In the genomic region with DNA sequence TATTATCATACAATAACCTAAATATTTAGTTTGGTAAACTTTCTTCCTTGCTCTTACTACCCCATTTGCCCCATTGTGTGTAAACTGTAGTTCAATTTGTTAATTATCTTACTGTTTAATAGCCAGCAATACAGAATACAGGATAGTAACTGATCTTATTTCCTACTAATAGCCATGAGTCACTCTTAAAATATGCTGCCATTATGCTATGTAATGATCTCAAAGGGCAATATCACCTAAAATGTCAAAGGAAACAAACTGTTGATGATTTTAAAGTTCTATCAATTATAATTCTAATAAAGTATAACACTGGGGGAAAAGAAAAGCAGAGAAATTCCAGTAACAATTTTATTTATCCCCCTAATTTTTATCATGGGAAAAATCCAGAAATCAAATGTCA, we compare ENCODE assay signal across 24 cellular contexts. TPM values are rescaled to one million over a fixed set of nuclear protein-coding genes. Genes with fewer than 3 reads are reported as not detected.
A peak's percentile ranks its signal among the peaks of the same experiment; 100 is the strongest.
DNase-seq lines count a peak whose midpoint lies in the region; ATAC-seq, FAIRE-seq and TF ChIP-seq lines count a peak whose summit lies in the region.
"Had no signal": no experiment of that assay in that cellular context is flagged by ENCODE, and none has a peak within 500 bp of the region (broad histone marks: within the 10 kb centered on the region; RNA-seq: fewer than 3 reads in every experiment).

No MANE protein-coding gene starts in this region.

- CTCF ChIA-PET in HepG2 (lab: Yijun Ruan, JAX; ENCODE audit: low intra/inter-chr PET ratio, low total read pairs): interaction anchor here (3.9 kb wide), 1 partner anchor 74 kb away, joined by 20 read pairs; no protein-coding TSS in a partner anchor

- peak overlapping the region; percentile 43 for H3K4me3 Mint-ChIP-seq in type B pancreatic cell
- H3K4me3 Mint-ChIP-seq: activated naive CD8-positive, alpha-beta T cell treated with anti-CD3 and anti-CD28 coated beads for 36 hours; nephron progenitor cell had no signal

- H3K27ac Mint-ChIP-seq in type B pancreatic cell: no peak overlapping the region
- H3K27ac Mint-ChIP-seq: activated naive CD8-positive, alpha-beta T cell treated with anti-CD3 and anti-CD28 coated beads for 36 hours; nephron progenitor cell had no signal

- peaks cover 56% of the 10 kb centered on the region for H3K79me2 ChIP-seq in HepG2 (ENCODE audit: insufficient read depth, low read length)

- H3K9ac ChIP-seq in HepG2 (ENCODE audit: insufficient read depth, low read depth, low read length): no peak overlapping the region
- H3K9ac ChIP-seq: BLaER1 had no signal

- FAIRE-seq in HepG2 (lab: Jason Lieb, UNC): no peak
- FAIRE-seq: GM12878 had no signal

- TF ChIP-seq EP300 in HepG2 (IDR thresholded peaks at IDR 0.05; ENCODE audit: low read depth in 2 of 2, low read length in 2 of 2) (no peak), HepG2 (CRISPR knock-in tag; IDR thresholded peaks at IDR 0.05; ENCODE audit: borderline replicate concordance) (no peak)

- intact Hi-C loops in HepG2 (cut with micrococcal nuclease; ENCODE audit: unreplicated experiment) (no loop called here), right lobe of liver (cut with DNase I) (no loop called here)

- H4K20me1 ChIP-seq in HepG2 (ENCODE audit: insufficient read depth, low read length): peaks cover 20% of the 10 kb centered on the region

- H3K4me2 ChIP-seq in HepG2 (ENCODE audit: low read depth, low read length): peak overlapping the region; percentile 83; the same call in 1 of the 2 replicates
- H3K4me2 ChIP-seq: BLaER1 had no signal

- no peaks in the 10 kb centered on the region; a peak in 2 of 5 replicates for H3K27me3 ChIP-seq in HepG2 (ENCODE audit: control insufficient read depth in 1 of 2, insufficient read depth in 2 of 2, low read length in 2 of 2)
- no peaks in the 10 kb centered on the region for H3K27me3 ChIP-seq in right lobe of liver
- H3K27me3 ChIP-seq: BLaER1, gastrocnemius medialis, Peyer's patch, uterus had no signal

- no peak for TF ChIP-seq RAD21 in HepG2 (CRISPR knock-in tag; IDR thresholded peaks at IDR 0.05)

- H3K4me3 ChIP-seq in HepG2 (replicated peaks in 1 of 3; ENCODE audit: insufficient read depth in 1 of 3, low read depth in 2 of 3, low read length in 3 of 3): peak overlapping the region in 1 of 3 experiments; percentile 84; a peak in 2 of 6 replicates
- peak overlapping the region in 1 of 3 donors; percentile 97 for H3K4me3 ChIP-seq in right lobe of liver
- no peak overlapping the region for H3K4me3 ChIP-seq in fibroblast of mammary gland (ENCODE audit: control insufficient read depth, low read depth, low read length)
- H3K4me3 ChIP-seq: BLaER1, gastrocnemius medialis, SK-N-MC, uterus had no signal

- H3K9me3 ChIP-seq in HepG2 (ENCODE audit: low read length) (no peaks in the 10 kb centered on the region), right lobe of liver (no peaks in the 10 kb centered on the region)
- H3K9me3 ChIP-seq: BLaER1, gastrocnemius medialis, Peyer's patch, uterus had no signal

- TF ChIP-seq POLR2A in HepG2 (IDR thresholded peaks at IDR 0.05; ENCODE audit: insufficient read depth in 1 of 2, low read depth in 2 of 2, low read length in 2 of 2) (no peak), right lobe of liver (IDR thresholded peaks at IDR 0.05) (no peak)

- H3K36me3 ChIP-seq in HepG2 (replicated peaks in 1 of 2; ENCODE audit: control insufficient read depth in 1 of 2, insufficient read depth in 2 of 2, low read length in 2 of 2) (peaks cover 0 to 11% of the 10 kb centered on the region in 2 experiments; a peak in 2 of 5 replicates), right lobe of liver (peaks cover 0 to 44% (median 7%) of the 10 kb centered on the region in 4 donors)
- H3K36me3 ChIP-seq: uterus had no signal

- in situ Hi-C loops in HepG2 (cut with HindIII; ENCODE audit: extremely low pct_ligation_motif_present, low pct_unique_long_range_greater_than_20kb): loop anchor here (5.0 kb wide), 3 partner anchors 48 to 78 kb away; no protein-coding TSS in a partner anchor

- peaks cover 23% of the 10 kb centered on the region for H3K4me1 Mint-ChIP-seq in type B pancreatic cell (ENCODE audit: unreplicated experiment)

- no peaks in the 10 kb centered on the region for H3K9me3 Mint-ChIP-seq in type B pancreatic cell
- H3K9me3 Mint-ChIP-seq: activated naive CD8-positive, alpha-beta T cell treated with anti-CD3 and anti-CD28 coated beads for 36 hours; nephron progenitor cell had no signal

- no peak for DNase-seq in HepG2 (ENCODE audit: low spot score)
- DNase-seq in right lobe of liver: no peak
- DNase-seq in fibroblast of mammary gland (ENCODE audit: low read depth): peak; percentile 35
- no peak for DNase-seq in type B pancreatic cell (ENCODE audit: extremely low spot score, unreplicated experiment)
- DNase-seq in activated CD4-positive, CD25-positive, alpha-beta regulatory T cell treated with anti-CD3 and anti-CD28 coated beads, Interleukin-2, amount 50 U/mL, for 72 hours: no peak
- no peak for DNase-seq in DMS153 treated with DMSO at 0.1 percent for 48 hours (lab: John Stamatoyannopoulos, UW; ENCODE audit: unreplicated experiment)
- DNase-seq: 8988T; activated CD4-positive, alpha-beta T cell treated with anti-CD3 and anti-CD28 coated beads for 1 hour; activated naive CD8-positive, alpha-beta T cell treated with anti-CD3 and anti-CD28 coated beads for 36 hours; gastrocnemius medialis; NCI-H1436; NCI-H2171 treated with DMSO at 0.1 percent for 48 hours; NCI-H82; nephron progenitor cell; Peyer's patch; stimulated activated CD4-positive, alpha-beta T cell treated with anti-CD3 and anti-CD28 coated beads, Interleukin-4, amount 100 ng/mL, for 4 hours; T1000; uterus had no signal

- ATAC-seq in HepG2 (no peak), right lobe of liver (no peak), SK-N-SH treated with all-trans-retinoic acid at 6 μM for 48 hours (no peak), GM21423 (IDR thresholded peaks at IDR 0.05; ENCODE audit: unreplicated experiment) (no peak)
- ATAC-seq: gastrocnemius medialis, GM12878 had no signal

- no peak overlapping the region for H2AFZ ChIP-seq in HepG2 (ENCODE audit: low read length)

- H3K27me3 Mint-ChIP-seq in type B pancreatic cell: no peaks in the 10 kb centered on the region
- H3K27me3 Mint-ChIP-seq: activated naive CD8-positive, alpha-beta T cell treated with anti-CD3 and anti-CD28 coated beads for 36 hours had no signal

- H3K27ac ChIP-seq in HepG2 (ENCODE audit: extremely low read length, insufficient read depth, low read length) (no peak overlapping the region), right lobe of liver (no peak overlapping the region)
- H3K27ac ChIP-seq: BLaER1, epithelial cell of prostate, gastrocnemius medialis, SK-N-MC, uterus had no signal

- POLR2A ChIA-PET in HepG2 (lab: Yijun Ruan, JAX): no interaction called here

- no TSS peak for BruUV-seq in HepG2 (replicated peaks; lab: Mats Ljungman, UMichigan)

- H3K36me3 Mint-ChIP-seq in type B pancreatic cell: peaks cover 18% of the 10 kb centered on the region

- H3K4me1 ChIP-seq in HepG2 (ENCODE audit: insufficient read depth, low read length) (peaks cover 39% of the 10 kb centered on the region), right lobe of liver (peaks cover 0 to 33% (median 13%) of the 10 kb centered on the region in 4 donors)
- H3K4me1 ChIP-seq: uterus had no signal

- TF ChIP-seq CTCF in HepG2 (CRISPR knock-in tag; IDR thresholded peaks at IDR 0.05) (no peak), right lobe of liver (IDR thresholded peaks at IDR 0.05) (no peak), fibroblast of mammary gland (conservative IDR thresholded peaks at IDR 0.05; ENCODE audit: control insufficient read depth, insufficient read depth, low read depth, low read length) (no peak), type B pancreatic cell (conservative IDR thresholded peaks at IDR 0.05) (no peak)

TF ChIP-seq in HepG2, 621 proteins besides CTCF, POLR2A, EP300 and RAD21 (continues in another document):
- TF ChIP-seq ZSCAN9 (CRISPR knock-in tag; IDR thresholded peaks at IDR 0.05; ENCODE audit: borderline replicate concordance) (no peak), NKX3-1 (CRISPR knock-in tag; IDR thresholded peaks at IDR 0.05) (no peak), STAG1 (CRISPR knock-in tag; IDR thresholded peaks at IDR 0.05) (no peak), ZNF598 (CRISPR knock-in tag; IDR thresholded peaks at IDR 0.05; ENCODE audit: borderline replicate concordance) (no peak), ZNF781 (CRISPR knock-in tag; IDR thresholded peaks at IDR 0.05; ENCODE audit: borderline replicate concordance, not compliant biosample characterization) (no peak)

TF ChIP-seq in SK-N-SH treated with all-trans-retinoic acid at 6 μM for 48 hours, 23 proteins besides CTCF, POLR2A, EP300 and RAD21:
- TF ChIP-seq OSR1 (CRISPR knock-in tag; IDR thresholded peaks at IDR 0.05): no peak
- TF ChIP-seq ZC3H10 (CRISPR knock-in tag; IDR thresholded peaks at IDR 0.05): 0 out of 2 replicates have a peak, but pooled peaks have one; percentile 3

RNA-seq across cellular contexts. Expression of a gene that starts 4.3 kb away (rescaled TPM):
- total RNA-seq in HepG2 (2016; rRNA removed; fragmentation: Illumina TruSeq; extraction: Trizol) (24.4 and 26.8 TPM in 2 replicates), right lobe of liver (10 to 100 TPM; 23.2 to 72.9 (median 48.2) TPM), type B pancreatic cell (ENCODE audit: low replicate concordance) (21.8 and 46.2 TPM in 2 replicates)
- total RNA-seq in HepG2 (2016; cell fraction: cytosol; rRNA removed; fragmentation: Illumina TruSeq; extraction: Trizol; ENCODE audit: low read depth): 3.1 and 3.8 TPM in 2 replicates
- total RNA-seq in HepG2 (2016; cell fraction: insoluble cytoplasmic fraction; rRNA removed; fragmentation: Illumina TruSeq; extraction: Trizol): 25.5 and 28.3 TPM in 2 replicates
- 15.5 and 17.6 TPM in 2 replicates for total RNA-seq in HepG2 (2016; cell fraction: membrane; rRNA removed; fragmentation: Illumina TruSeq; extraction: Trizol)
- total RNA-seq in HepG2 (2016; cell fraction: nucleus; rRNA removed; fragmentation: Illumina TruSeq; extraction: Trizol): 49.0 and 51.0 TPM in 2 replicates
- polyA plus RNA-seq in HepG2 (2011; rRNA removed): 5.8 and 5.9 TPM in 2 replicates
- polyA plus RNA-seq in HepG2 (2011; cell fraction: cytosol; rRNA removed): 3.5 and 4.9 TPM in 2 replicates
- polyA plus RNA-seq in HepG2 (2011; cell fraction: nucleus; rRNA removed): 4.2 and 5.1 TPM in 2 replicates
- polyA plus RNA-seq in HepG2 (2012): 18.3 and 19.9 TPM in 2 replicates
- 2.5 and 2.6 TPM in 2 replicates for polyA plus RNA-seq in HepG2 (2016; cell fraction: cytosol; fragmentation: Illumina TruSeq; extraction: Trizol; ENCODE audit: low read depth)
- polyA plus RNA-seq in HepG2 (2016; cell fraction: insoluble cytoplasmic fraction; fragmentation: Illumina TruSeq; extraction: Trizol; ENCODE audit: low read depth): 19.7 and 25.1 TPM in 2 replicates
- polyA plus RNA-seq in HepG2 (2016; cell fraction: membrane; fragmentation: Illumina TruSeq; extraction: Trizol; ENCODE audit: low read depth): 6.2 and 6.7 TPM in 2 replicates
- polyA plus RNA-seq in HepG2 (2016; cell fraction: nucleus; fragmentation: Illumina TruSeq; extraction: Trizol; ENCODE audit: insufficient read depth, low read depth): 53.6 and 54.2 TPM in 2 replicates
- polyA minus RNA-seq in HepG2 (2011; rRNA and poly(A)+ RNA removed; ENCODE audit: low replicate concordance): 9.6 and 24.6 TPM in 2 replicates
- polyA minus RNA-seq in HepG2 (2011; cell fraction: cytosol; rRNA and poly(A)+ RNA removed): 10.8 and 15.0 TPM in 2 replicates
- 14.9 and 15.0 TPM in 2 replicates for polyA minus RNA-seq in HepG2 (2011; cell fraction: nucleus; rRNA and poly(A)+ RNA removed)
